ENCODE assay signal across 8 cellular contexts in the genomic region with DNA sequence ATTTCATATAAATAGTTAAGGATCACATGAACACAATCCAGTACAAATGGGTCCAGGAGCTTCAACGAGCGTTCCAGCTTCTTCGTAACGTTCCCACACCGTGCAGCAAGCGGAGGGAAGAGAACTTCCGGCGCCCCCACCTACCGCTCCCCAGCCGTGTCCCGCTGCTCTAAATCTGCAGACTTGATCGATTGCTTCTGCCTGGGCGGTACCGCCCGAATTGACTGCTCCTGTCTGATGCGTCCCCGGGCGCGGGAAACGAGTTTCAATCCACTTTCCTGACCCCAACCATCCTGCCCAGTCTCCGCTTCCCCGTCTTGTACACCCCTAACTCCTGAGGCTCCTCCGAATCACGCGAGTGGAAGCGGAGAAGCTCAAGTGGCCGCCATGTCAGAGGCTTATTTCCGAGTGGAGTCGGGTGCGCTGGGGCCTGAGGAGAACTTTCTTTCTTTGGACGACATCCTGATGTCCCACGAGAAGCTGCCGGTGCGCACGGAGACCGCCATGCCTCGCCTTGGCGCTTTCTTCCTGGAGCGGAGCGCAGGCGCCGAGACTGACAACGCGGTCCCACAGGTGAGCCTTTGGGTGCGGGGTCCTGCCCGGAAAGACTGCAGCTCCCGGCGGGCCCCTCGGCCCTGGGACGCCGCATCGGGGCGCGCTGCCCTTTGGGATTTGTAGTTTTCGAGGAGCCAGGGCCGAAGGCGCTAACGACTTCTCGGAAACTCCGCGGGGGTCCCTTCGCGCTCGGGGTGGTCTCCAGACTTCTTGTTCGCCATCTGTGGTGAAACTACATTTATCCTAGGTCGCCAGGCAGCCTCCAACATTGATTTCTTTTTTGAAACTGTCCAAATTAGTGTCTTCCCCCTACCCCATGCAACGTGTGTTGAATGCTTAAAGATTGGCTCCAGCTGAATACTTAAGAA. TPM values are rescaled to one million over a fixed set of nuclear protein-coding genes. Genes with fewer than 3 reads are reported as not detected.
DNase-seq lines count a peak whose midpoint lies in the region; ATAC-seq and TF ChIP-seq lines count a peak whose summit lies in the region.

Gene GINS3 (plus strand): TSS at position 257 of the 923 bp plus-strand sequence. CDS start 131 bp downstream, at position 388.

- H3K4me1 Mint-ChIP-seq in activated CD4-positive, alpha-beta T cell treated with anti-CD3 and anti-CD28 coated beads for 36 hours = peaks cover 12% of the 10 kb centered on the region

- CTCF ChIA-PET in activated CD4-positive, alpha-beta T cell treated with anti-CD3 and anti-CD28 coated beads for 36 hours (lab: Charles Lee) = interaction anchor here (0.7 to 1.8 kb wide), 10 partner anchors 13 to 1434 kb away, joined by 3 to 5 read pairs (median 3); a partner anchor contains a TSS

- peak; percentile 67 for TF ChIP-seq POLR2A in GM19099 (IDR thresholded peaks at IDR 0.05; ENCODE audit: extremely low read depth, insufficient read length, low read depth)

- DNase-seq in AML-193 (lab: John Stamatoyannopoulos, UW) = peak; percentile 77 to 81
- peak; percentile 81 for DNase-seq in NCI-H510A (lab: John Stamatoyannopoulos, UW)
- DNase-seq in activated CD4-positive, alpha-beta T cell treated with anti-CD3 and anti-CD28 coated beads for 36 hours = peak; percentile 93
- peak; percentile 91 to 92 for DNase-seq in left colon
- DNase-seq in stimulated activated CD4-positive, alpha-beta T cell treated with anti-CD3 and anti-CD28 coated beads, Interleukin-1b, Interleukin-23, amount 100 ng/mL, for 4 hours (ENCODE audit: low read depth in 2 of 2) = peak; percentile 68 to 77

- no peaks in the 10 kb centered on the region for H3K9me3 Mint-ChIP-seq in activated CD4-positive, alpha-beta T cell treated with anti-CD3 and anti-CD28 coated beads for 36 hours (ENCODE audit: low read depth)

- intact Hi-C loops in activated CD4-positive, alpha-beta T cell treated with anti-CD3 and anti-CD28 coated beads for 36 hours (cut with DNase I, micrococcal nuclease) = loop anchor here (1.0 to 10.0 kb wide), 15 partner anchors 56 to 657 kb away; partner anchors contain the start of genes CFAP20 (in 2 of the 2), CSNK2A2 (in 1 of the 2), KATNB1 (in 1 of the 2) and MMP15 (in 1 of the 2)
- intact Hi-C loops in left colon (cut with DNase I, micrococcal nuclease) = no loop called here

- ATAC-seq in HG03432 (IDR thresholded peaks at IDR 0.05; ENCODE audit: unreplicated experiment) (peak; percentile 98), left colon (peak; percentile 98)
- ATAC-seq in activated CD4-positive, alpha-beta T cell treated with anti-CD3 and anti-CD28 coated beads for 36 hours = peak; percentile 96

- peaks cover 13% of the 10 kb centered on the region for H3K36me3 Mint-ChIP-seq in activated CD4-positive, alpha-beta T cell treated with anti-CD3 and anti-CD28 coated beads for 36 hours (ENCODE audit: low read depth)

- H3K4me3 Mint-ChIP-seq in activated CD4-positive, alpha-beta T cell treated with anti-CD3 and anti-CD28 coated beads for 36 hours = peak within 1 kb of the TSS; percentile 100

- peak within 1 kb of the TSS; percentile 69 for H3K27ac ChIP-seq in cingulate gyrus (ENCODE audit: low read depth, low read length)

- no peaks in the 10 kb centered on the region for H3K27me3 Mint-ChIP-seq in activated CD4-positive, alpha-beta T cell treated with anti-CD3 and anti-CD28 coated beads for 36 hours

- POLR2A ChIA-PET in activated CD4-positive, alpha-beta T cell treated with anti-CD3 and anti-CD28 coated beads for 36 hours (lab: Charles Lee) = interaction anchor here (0.6 to 2.4 kb wide), 5 partner anchors 51 to 292 kb away, joined by 3 to 6 read pairs (median 4); partner anchors contain the start of genes CFAP20 and SLC38A7

- H3K27ac Mint-ChIP-seq in activated CD4-positive, alpha-beta T cell treated with anti-CD3 and anti-CD28 coated beads for 36 hours = peak within 1 kb of the TSS; percentile 100

RNA-seq across cellular contexts. Expression of gene GINS3, which starts in this region (rescaled TPM):
- 10 to 100 TPM; 20.2 to 23.0 TPM for total RNA-seq in activated CD4-positive, alpha-beta T cell treated with anti-CD3 and anti-CD28 coated beads for 36 hours
- total RNA-seq in left colon = 1 to 10 TPM; 2.8 to 3.3 TPM

Comparison
In these comparisons a context has a peak if more than half of its experiments do, and no peak if none do; other contexts are left out.
1. Peak in every context shown above with its lines: DNase-seq, ATAC-seq and H3K27ac ChIP-seq.
2. RNA of gene GINS3 (total RNA-seq): 20.2 to 23.0 TPM in activated CD4-positive, alpha-beta T cell treated with anti-CD3 and anti-CD28 coated beads for 36 hours; 2.8 to 3.3 TPM in left colon; every median in the first group is over 4 times any median in the second.
3. intact Hi-C loops: an anchor here in activated CD4-positive, alpha-beta T cell treated with anti-CD3 and anti-CD28 coated beads for 36 hours (1.0 to 10.0 kb wide); none called in left colon.